Comparison of ENCODE assay signal across 10 cellular contexts in the genomic region with DNA sequence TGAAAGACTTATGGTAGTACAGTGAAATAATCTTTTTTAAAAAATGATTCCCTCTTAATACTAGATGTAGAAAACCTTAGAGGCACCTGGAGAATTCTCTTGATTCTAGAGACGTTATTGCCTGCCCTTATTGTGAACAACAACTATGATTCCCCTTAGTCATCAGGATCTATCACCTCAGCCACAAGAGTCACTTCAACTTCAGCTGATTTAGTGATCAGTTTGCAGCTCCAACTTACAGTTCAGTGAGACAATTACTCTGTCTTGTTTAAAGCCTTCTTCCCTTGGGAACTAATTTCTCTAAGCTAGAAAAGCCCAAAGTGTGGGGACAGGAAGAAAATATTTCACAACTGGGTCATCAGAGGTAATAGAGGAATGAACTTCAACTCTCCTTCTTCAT.
DNase-seq lines count a peak whose midpoint lies in the region; ATAC-seq and TF ChIP-seq lines count a peak whose summit lies in the region.
"Had no signal": no experiment of that assay in that cellular context is flagged by ENCODE, and none has a peak within 500 bp of the region (broad histone marks: within the 10 kb centered on the region; RNA-seq: fewer than 3 reads in every experiment).

No MANE protein-coding gene starts in this region.

- ATAC-seq in GM21367 (IDR thresholded peaks at IDR 0.05; ENCODE audit: unreplicated experiment), result peak; percentile 12
- no peak for ATAC-seq in stimulated activated memory B cell treated with anti-CD40 and anti-IgM and Interleukin-4, amounts not matched to agents 10 μg/mL and 1 μg/mL and 100 μg/mL, for 72 hours

- H3K9me3 Mint-ChIP-seq in glutamatergic neuron (ENCODE audit: unreplicated experiment), result peaks cover 3% of the 10 kb centered on the region
- H3K9me3 Mint-ChIP-seq in stimulated activated memory B cell treated with anti-CD40 and anti-IgM and Interleukin-4, amounts not matched to agents 10 μg/mL and 1 μg/mL and 100 μg/mL, for 72 hours, result peaks cover 5% of the 10 kb centered on the region

- H3K27me3 Mint-ChIP-seq in glutamatergic neuron (ENCODE audit: unreplicated experiment), result no peaks in the 10 kb centered on the region
- H3K27me3 Mint-ChIP-seq in stimulated activated memory B cell treated with anti-CD40 and anti-IgM and Interleukin-4, amounts not matched to agents 10 μg/mL and 1 μg/mL and 100 μg/mL, for 72 hours, result no peaks in the 10 kb centered on the region

- peak; percentile 22 for DNase-seq in ELR (ENCODE audit: low read depth)
- DNase-seq in NB4 (ENCODE audit: low read depth), result peak; percentile 38
- no peak for DNase-seq in glutamatergic neuron
- DNase-seq in A172 (ENCODE audit: low spot score), result no peak
- DNase-seq in GF-D8 (lab: John Stamatoyannopoulos, UW), result no peak
- DNase-seq: foreskin melanocyte, right lobe of liver had no signal

- no peak overlapping the region for H3K4me3 ChIP-seq in NB4 (ENCODE audit: low read depth, low read length)
- H3K4me3 ChIP-seq: right lobe of liver, suprapubic skin had no signal

- no peak for TF ChIP-seq POLR2A in NB4 (IDR thresholded peaks at IDR 0.05; ENCODE audit: extremely low read depth, insufficient read length)

- H3K36me3 Mint-ChIP-seq in glutamatergic neuron (ENCODE audit: unreplicated experiment), result no peaks in the 10 kb centered on the region
- no peaks in the 10 kb centered on the region for H3K36me3 Mint-ChIP-seq in stimulated activated memory B cell treated with anti-CD40 and anti-IgM and Interleukin-4, amounts not matched to agents 10 μg/mL and 1 μg/mL and 100 μg/mL, for 72 hours

- peak overlapping the region; percentile 82 for H3K27ac Mint-ChIP-seq in glutamatergic neuron (ENCODE audit: unreplicated experiment)
- no peak overlapping the region for H3K27ac Mint-ChIP-seq in stimulated activated memory B cell treated with anti-CD40 and anti-IgM and Interleukin-4, amounts not matched to agents 10 μg/mL and 1 μg/mL and 100 μg/mL, for 72 hours

- TF ChIP-seq CTCF in NB4 (IDR thresholded peaks at IDR 0.05; ENCODE audit: low read depth, low read length) (no peak), glutamatergic neuron (IDR thresholded peaks at IDR 0.05; ENCODE audit: partially characterized antibody, unreplicated experiment) (no peak)

- H3K4me3 Mint-ChIP-seq in glutamatergic neuron (ENCODE audit: unreplicated experiment), result peak overlapping the region; percentile 16
- H3K4me3 Mint-ChIP-seq in stimulated activated memory B cell treated with anti-CD40 and anti-IgM and Interleukin-4, amounts not matched to agents 10 μg/mL and 1 μg/mL and 100 μg/mL, for 72 hours, result no peak overlapping the region

- H3K4me1 Mint-ChIP-seq in glutamatergic neuron (ENCODE audit: low read depth, unreplicated experiment), result peaks cover 45% of the 10 kb centered on the region
- H3K4me1 Mint-ChIP-seq in stimulated activated memory B cell treated with anti-CD40 and anti-IgM and Interleukin-4, amounts not matched to agents 10 μg/mL and 1 μg/mL and 100 μg/mL, for 72 hours, result peaks cover 7% of the 10 kb centered on the region

Comparison
In these comparisons a context has a peak if more than half of its experiments do, and no peak if none do; other contexts are left out.
1. DNase-seq: peak in ELR (single experiment) and NB4 (single experiment); none in glutamatergic neuron (single experiment), A172 (single experiment) and GF-D8 (single experiment).